Comparison of ENCODE assay signal across 14 cellular contexts in genomic region chr2:131045286-131045924, GRCh38.
"Had no signal": no experiment of that assay in that cellular context is flagged by ENCODE, and none has a peak within 500 bp of the region (broad histone marks: within the 10 kb centered on the region; RNA-seq: fewer than 3 reads in every experiment).

No MANE protein-coding gene starts in this region.

- H3K9me3 Mint-ChIP-seq: activated T-helper 17 cell treated with anti-CD3 and anti-CD28 coated beads, Interleukin-2, amount 50 U/mL, for 72 hours; naive thymus-derived CD4-positive, alpha-beta T cell; stimulated activated effector memory CD8-positive, alpha-beta T cell treated with anti-CD3 and anti-CD28 coated beads, Interleukin-12 subunit alpha, Interleukin-12 subunit beta, amount 100 ng/mL, for 72 hours had no signal

- ATAC-seq: activated T-helper 17 cell treated with anti-CD3 and anti-CD28 coated beads, Interleukin-2, amount 50 U/mL, for 72 hours; lower lobe of right lung; stimulated activated effector memory CD8-positive, alpha-beta T cell treated with anti-CD3 and anti-CD28 coated beads, Interleukin-12 subunit alpha, Interleukin-12 subunit beta, amount 100 ng/mL, for 72 hours had no signal

- H3K4me3 Mint-ChIP-seq: activated T-helper 17 cell treated with anti-CD3 and anti-CD28 coated beads, Interleukin-2, amount 50 U/mL, for 72 hours; naive thymus-derived CD4-positive, alpha-beta T cell; stimulated activated effector memory CD8-positive, alpha-beta T cell treated with anti-CD3 and anti-CD28 coated beads, Interleukin-12 subunit alpha, Interleukin-12 subunit beta, amount 100 ng/mL, for 72 hours had no signal

- DNase-seq: activated CD4-positive, alpha-beta T cell treated with anti-CD3 and anti-CD28 coated beads, Interleukin-2, amount 50 U/mL, for 1 hour; activated CD4-positive, CD25-positive, alpha-beta regulatory T cell; activated CD8-positive, alpha-beta memory T cell treated with anti-CD3 and anti-CD28 coated beads for 24 hours; activated naive CD4-positive, alpha-beta T cell treated with Interleukin-2 at 50 U/mL for 16 hours; activated T-cell treated with anti-CD3 and anti-CD28 coated beads for 4 hours; anterior cingulate cortex; dermis blood vessel endothelial cell; midbrain; naive thymus-derived CD4-positive, alpha-beta T cell; SW 1271; tibial artery had no signal

- H3K27me3 Mint-ChIP-seq: activated T-helper 17 cell treated with anti-CD3 and anti-CD28 coated beads, Interleukin-2, amount 50 U/mL, for 72 hours had no signal
